Comparison of ENCODE assay signal across 8 cellular contexts in genomic region chr11:45803981-45804805, GRCh38. TPM values are rescaled to one million over a fixed set of nuclear protein-coding genes. Genes with fewer than 3 reads are reported as not detected.
DNase-seq lines count a peak whose midpoint lies in the region; ATAC-seq, FAIRE-seq and TF ChIP-seq lines count a peak whose summit lies in the region.

No MANE protein-coding gene starts in this region.

- ATAC-seq in GM18867 (IDR thresholded peaks at IDR 0.05; ENCODE audit: unreplicated experiment): peak; percentile 25
- ATAC-seq in activated naive CD4-positive, alpha-beta T cell treated with anti-CD3 and anti-CD28 coated beads, Interleukin-2, amount 50 U/mL, for 72 hours: peak; percentile 53 to 56
- peak; percentile 68 for ATAC-seq in omental fat pad (ENCODE audit: low FRiP score)
- ATAC-seq in thoracic aorta (ENCODE audit: insufficient number of reproducible peaks, low FRiP score, low read depth): peak; percentile 22

- H3K4me3 ChIP-seq in SJSA1 (peak overlapping the region; percentile 61), thoracic aorta (peak overlapping the region; percentile 99)

- H3K27ac Mint-ChIP-seq in activated naive CD4-positive, alpha-beta T cell treated with anti-CD3 and anti-CD28 coated beads, Interleukin-2, amount 50 U/mL, for 72 hours: peak overlapping the region; percentile 77 to 96
- H3K27ac Mint-ChIP-seq in glutamatergic neuron (ENCODE audit: unreplicated experiment): no peak overlapping the region

- H3K27me3 Mint-ChIP-seq in glutamatergic neuron (ENCODE audit: unreplicated experiment): peaks cover 10% of the 10 kb centered on the region

- H3K9me3 ChIP-seq in SJSA1 (replicated peaks) (no peaks in the 10 kb centered on the region), thoracic aorta (no peaks in the 10 kb centered on the region)

- peaks cover 0 to 6% of the 10 kb centered on the region in 2 donors for H3K9me3 Mint-ChIP-seq in activated naive CD4-positive, alpha-beta T cell treated with anti-CD3 and anti-CD28 coated beads, Interleukin-2, amount 50 U/mL, for 72 hours
- peaks cover 1% of the 10 kb centered on the region for H3K9me3 Mint-ChIP-seq in glutamatergic neuron (ENCODE audit: unreplicated experiment)

- DNase-seq in 8988T: peak; percentile 48
- DNase-seq in HTR-8/SVneo (ENCODE audit: insufficient read length, low spot score): peak; percentile 39
- peak; percentile 80 to 84 for DNase-seq in SJSA1 (ENCODE audit: low read depth in 1 of 2, low spot score in 2 of 2)
- DNase-seq in activated naive CD4-positive, alpha-beta T cell treated with anti-CD3 and anti-CD28 coated beads, Interleukin-2, amount 50 U/mL, for 72 hours (ENCODE audit: low spot score in 2 of 2): peak; percentile 69 to 82
- peak; percentile 63 for DNase-seq in glutamatergic neuron
- peak; percentile 78 for DNase-seq in omental fat pad (ENCODE audit: low spot score)
- DNase-seq in thoracic aorta (ENCODE audit: low spot score): peak; percentile 21

- peaks cover 0 to 6% of the 10 kb centered on the region in 2 donors for H3K36me3 Mint-ChIP-seq in activated naive CD4-positive, alpha-beta T cell treated with anti-CD3 and anti-CD28 coated beads, Interleukin-2, amount 50 U/mL, for 72 hours
- H3K36me3 Mint-ChIP-seq in glutamatergic neuron (ENCODE audit: unreplicated experiment): no peaks in the 10 kb centered on the region

- FAIRE-seq in HTR-8/SVneo (lab: Jason Lieb, UNC): no peak

- no peaks in the 10 kb centered on the region for H3K27me3 ChIP-seq in SJSA1 (replicated peaks)
- H3K27me3 ChIP-seq in thoracic aorta (replicated peaks; ENCODE audit: insufficient read depth): no peaks in the 10 kb centered on the region

- H3K4me1 Mint-ChIP-seq in glutamatergic neuron (ENCODE audit: low read depth, unreplicated experiment): peaks cover 9% of the 10 kb centered on the region

- H3K4me3 Mint-ChIP-seq in glutamatergic neuron (ENCODE audit: unreplicated experiment): peak overlapping the region; percentile 91

- TF ChIP-seq CTCF in glutamatergic neuron (IDR thresholded peaks at IDR 0.05; ENCODE audit: partially characterized antibody, unreplicated experiment) (no peak), omental fat pad (IDR thresholded peaks at IDR 0.05) (no peak), thoracic aorta (IDR thresholded peaks at IDR 0.05) (no peak)

- peaks cover 28% of the 10 kb centered on the region for H3K4me1 ChIP-seq in SJSA1 (replicated peaks)
- peaks cover 25 to 39% of the 10 kb centered on the region in 2 donors for H3K4me1 ChIP-seq in thoracic aorta (ENCODE audit: control insufficient read depth in 1 of 2, low read depth in 2 of 2)

- H3K27ac ChIP-seq in SJSA1: no peak overlapping the region
- H3K27ac ChIP-seq in thoracic aorta: peak overlapping the region; percentile 82 to 88

- H3K36me3 ChIP-seq in SJSA1: peaks cover 38% of the 10 kb centered on the region
- no peaks in the 10 kb centered on the region for H3K36me3 ChIP-seq in thoracic aorta

RNA-seq across cellular contexts. Expression of gene SLC35C1, which starts 0.8 kb away (rescaled TPM):
- total RNA-seq in SJSA1 (2014; rRNA removed; shearing (Covaris generic)): 11.5 and 11.8 TPM in 2 replicates
- 10 to 100 TPM in 1 of 2 donors, 1 to 10 TPM in 1; 7.9 to 10.8 TPM for total RNA-seq in activated naive CD4-positive, alpha-beta T cell treated with anti-CD3 and anti-CD28 coated beads, Interleukin-2, amount 50 U/mL, for 72 hours
- total RNA-seq in glutamatergic neuron (ENCODE audit: unreplicated experiment) (20.9 TPM), omental fat pad (100 to 1,000 TPM in 1 of 4 donors, 10 to 100 TPM in 3; 18.6 to 103 (median 73.0) TPM), thoracic aorta (10 to 100 TPM; 18.8 to 28.4 TPM)

RNA-seq across cellular contexts. Expression of gene CRY2, which starts 43.1 kb away (rescaled TPM):
- total RNA-seq in SJSA1 (2014; rRNA removed; shearing (Covaris generic)): 16.1 and 17.3 TPM in 2 replicates
- total RNA-seq in activated naive CD4-positive, alpha-beta T cell treated with anti-CD3 and anti-CD28 coated beads, Interleukin-2, amount 50 U/mL, for 72 hours: 10 to 100 TPM; 14.0 to 31.4 TPM
- 44.0 TPM for total RNA-seq in glutamatergic neuron (ENCODE audit: unreplicated experiment)
- total RNA-seq in omental fat pad: 10 to 100 TPM; 53.1 to 63.4 (median 60.2) TPM
- 10 to 100 TPM; 41.2 to 54.4 TPM for total RNA-seq in thoracic aorta

Comparison
In these comparisons a context has a peak if more than half of its experiments do, and no peak if none do; other contexts are left out.
1. DNase-seq: peak in every context shown above with its lines; median percentile 82 in SJSA1; 78 in omental fat pad; 76 in activated naive CD4-positive, alpha-beta T cell treated with anti-CD3 and anti-CD28 coated beads, Interleukin-2, amount 50 U/mL, for 72 hours; 63 in glutamatergic neuron; 48 in 8988T; 39 in HTR-8/SVneo; 21 in thoracic aorta.